In the genomic region with DNA sequence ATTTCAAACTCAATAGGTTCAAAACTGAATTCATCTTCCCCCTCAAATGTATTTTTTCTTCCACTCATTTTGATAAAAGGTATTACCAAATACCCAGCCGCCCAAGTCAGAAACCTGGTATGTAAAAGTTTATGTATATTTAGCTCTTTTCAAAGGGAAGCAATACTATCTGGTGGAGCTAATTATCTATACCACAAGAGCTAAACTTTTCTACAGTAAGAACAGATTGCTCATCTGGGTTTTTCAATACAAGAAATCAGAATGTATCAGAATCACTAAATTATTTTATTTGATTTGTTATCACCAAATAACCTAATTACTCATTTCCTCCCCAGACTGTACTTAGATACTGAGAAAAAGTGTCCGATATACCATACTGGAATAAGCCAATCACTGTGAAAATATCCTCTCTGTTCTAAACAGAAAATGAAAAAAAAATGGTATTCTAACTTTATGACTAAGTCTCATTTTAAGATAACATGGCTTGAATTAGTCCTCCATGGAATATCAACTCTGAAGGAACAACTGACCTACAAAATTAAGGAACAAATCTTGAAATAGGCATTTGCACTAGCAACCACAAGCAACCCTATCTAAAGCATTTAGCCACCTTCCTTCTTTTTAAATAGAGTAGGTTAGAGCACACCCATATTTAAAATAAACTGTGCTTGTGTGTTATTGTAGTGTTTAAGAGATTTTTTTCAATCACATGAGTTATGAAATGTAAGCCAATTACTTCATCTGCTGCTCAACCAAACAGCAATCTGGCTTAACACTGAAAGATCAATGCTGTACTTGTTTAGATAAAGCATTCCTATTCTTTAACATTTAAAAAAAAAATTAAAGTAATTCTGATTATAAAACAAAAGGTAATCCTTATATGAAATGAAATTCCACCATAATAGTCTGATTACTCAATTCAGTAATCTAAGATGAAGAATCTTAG, we compare ENCODE assay signal across 19 cellular contexts. TPM values are rescaled to one million over a fixed set of nuclear protein-coding genes. Genes with fewer than 3 reads are reported as not detected.
DNase-seq lines count a peak whose midpoint lies in the region; ATAC-seq and TF ChIP-seq lines count a peak whose summit lies in the region.
"Had no signal": no experiment of that assay in that cellular context is flagged by ENCODE, and none has a peak within 500 bp of the region (broad histone marks: within the 10 kb centered on the region; RNA-seq: fewer than 3 reads in every experiment).

No MANE protein-coding gene starts in this region.

- no peak overlapping the region for H3K27ac Mint-ChIP-seq in MCF 10A (ENCODE audit: low read depth, unreplicated experiment)
- H3K27ac Mint-ChIP-seq: B cell; CD8-positive, alpha-beta T cell had no signal

- no peak for TF ChIP-seq CTCF in MCF 10A (IDR thresholded peaks at IDR 0.05; ENCODE audit: unreplicated experiment)
- no peak for TF ChIP-seq CTCF in mammary epithelial cell (conservative IDR thresholded peaks at IDR 0.05 in 1 of 2, IDR thresholded peaks at IDR 0.05 in 1 of 2; ENCODE audit: extremely low read depth in 1 of 2, insufficient read depth in 1 of 2, low read depth in 1 of 2, low read length in 2 of 2)
- TF ChIP-seq CTCF in astrocyte of the spinal cord (IDR thresholded peaks at IDR 0.05; ENCODE audit: low read depth, low read length) = no peak
- no peak for TF ChIP-seq CTCF in fibroblast of the aortic adventitia (IDR thresholded peaks at IDR 0.05; ENCODE audit: insufficient read depth, low read length)
- no peak for TF ChIP-seq CTCF in vagina (IDR thresholded peaks at IDR 0.05)

- no peak for TF ChIP-seq POLR2A in vagina (IDR thresholded peaks at IDR 0.05)

- no peaks in the 10 kb centered on the region for H3K9me3 Mint-ChIP-seq in MCF 10A (ENCODE audit: unreplicated experiment)
- H3K9me3 Mint-ChIP-seq: CD8-positive, alpha-beta T cell had no signal

- H3K4me1 Mint-ChIP-seq in MCF 10A (ENCODE audit: insufficient read depth, unreplicated experiment) = no peaks in the 10 kb centered on the region
- H3K4me1 Mint-ChIP-seq: B cell had no signal

- H3K27me3 Mint-ChIP-seq in MCF 10A (ENCODE audit: insufficient read depth, unreplicated experiment) = no peaks in the 10 kb centered on the region
- H3K27me3 Mint-ChIP-seq: B cell had no signal

- H3K79me2 ChIP-seq in mammary epithelial cell (ENCODE audit: insufficient read depth, low read length) = peaks cover 27% of the 10 kb centered on the region

- POLR2A ChIA-PET in MCF 10A (lab: Yijun Ruan, JAX) = interaction anchor here (1.3 kb wide), 1 partner anchor 12 kb away, joined by 3 read pairs; no protein-coding TSS in a partner anchor

- ATAC-seq in GM21423 (IDR thresholded peaks at IDR 0.05; ENCODE audit: unreplicated experiment) = no peak
- ATAC-seq: CD8-positive, alpha-beta T cell had no signal

- no peaks in the 10 kb centered on the region for H4K20me1 ChIP-seq in mammary epithelial cell (ENCODE audit: insufficient read depth, low read length)

- H3K27ac ChIP-seq in mammary epithelial cell (ENCODE audit: insufficient read depth, low read depth, low read length) (no peak overlapping the region), vagina (no peak overlapping the region)

- CTCF ChIA-PET in MCF 10A (lab: Yijun Ruan, JAX) (no interaction called here), mammary epithelial cell (lab: Charles Lee; ENCODE audit: low non-redundant PET) (no interaction called here)

- DNase-seq in MCF 10A (ENCODE audit: unreplicated experiment) = no peak
- no peak for DNase-seq in mammary epithelial cell
- peak; percentile 15 for DNase-seq in astrocyte of the spinal cord (ENCODE audit: low read depth, low spot score)
- peak; percentile 41 for DNase-seq in fibroblast of the aortic adventitia (ENCODE audit: low read depth)
- no peak for DNase-seq in activated gamma-delta T cell (lab: John Stamatoyannopoulos, UW)
- no peak for DNase-seq in vagina (ENCODE audit: extremely low spot score in 2 of 2)
- DNase-seq in effector CD8-positive, alpha-beta T cell (lab: John Stamatoyannopoulos, UW) = no peak
- DNase-seq: ACHN; CD8-positive, alpha-beta T cell; DND-41; GDM1; H7; NCI-H1417; NCI-H1930; NCI-H2171; NCI-H774; SHP77 had no signal

- H3K36me3 Mint-ChIP-seq in MCF 10A (ENCODE audit: insufficient read depth, unreplicated experiment) = peaks cover 66% of the 10 kb centered on the region

- no peak overlapping the region for H3K4me2 ChIP-seq in mammary epithelial cell (ENCODE audit: insufficient read depth, low read depth, low read length)

- dilution Hi-C loops in mammary epithelial cell (cut with HindIII; ENCODE audit: low sequenced_read_pairs) = no loop called here

- H3K4me3 ChIP-seq in mammary epithelial cell (replicated peaks in 1 of 3; ENCODE audit: insufficient read depth in 1 of 3, low read depth in 2 of 3, low read length in 3 of 3) = no peak overlapping the region
- no peak overlapping the region for H3K4me3 ChIP-seq in astrocyte of the spinal cord (ENCODE audit: low read depth, low read length)
- no peak overlapping the region for H3K4me3 ChIP-seq in fibroblast of the aortic adventitia (ENCODE audit: low read depth, low read length)
- H3K4me3 ChIP-seq in vagina = no peak overlapping the region

- H3K9ac ChIP-seq in mammary epithelial cell (ENCODE audit: insufficient read depth, low read length) = no peak overlapping the region

- H3K36me3 ChIP-seq in mammary epithelial cell (ENCODE audit: insufficient read depth, low read length) = peaks cover 37% of the 10 kb centered on the region
- peaks cover 0 to 17% of the 10 kb centered on the region in 2 donors for H3K36me3 ChIP-seq in vagina

- H3K9me3 ChIP-seq in mammary epithelial cell (replicated peaks; ENCODE audit: insufficient read depth, low read length) (no peaks in the 10 kb centered on the region), vagina (no peaks in the 10 kb centered on the region)

- H3K27me3 ChIP-seq in mammary epithelial cell (ENCODE audit: insufficient read depth, low read length) = no peaks in the 10 kb centered on the region
- H3K27me3 ChIP-seq in vagina = no peaks in the 10 kb centered on the region

- intact Hi-C loops in MCF 10A (cut with micrococcal nuclease) = no loop called here
- intact Hi-C loops in mammary epithelial cell (cut with micrococcal nuclease) = no loop called here
- intact Hi-C loops in vagina (cut with DNase I) = no loop called here

- no peaks in the 10 kb centered on the region for H3K4me1 ChIP-seq in mammary epithelial cell (ENCODE audit: insufficient read depth, low read length)
- no peaks in the 10 kb centered on the region for H3K4me1 ChIP-seq in vagina

- BruUV-seq in MCF 10A (replicated peaks; lab: Mats Ljungman, UMichigan) (TSS peak; percentile 5), mammary epithelial cell (replicated peaks; lab: Mats Ljungman, UMichigan) (no TSS peak)

- H2AFZ ChIP-seq in mammary epithelial cell (ENCODE audit: low read depth, low read length) = no peak overlapping the region

- WGBS in mammary epithelial cell (ENCODE audit: low coverage, missing lambda C conversion rate) = 93% methylated on average over 2 of the region's 2 CpGs

- H3K4me3 Mint-ChIP-seq in MCF 10A (ENCODE audit: unreplicated experiment) = no peak overlapping the region
- H3K4me3 Mint-ChIP-seq: B cell; CD8-positive, alpha-beta T cell had no signal

- in situ Hi-C loops in mammary epithelial cell (cut with MboI; ENCODE audit: low sequenced_read_pairs in 2 of 2) (no loop called here), astrocyte of the spinal cord (cut with HindIII; ENCODE audit: low sequenced_read_pairs) (no loop called here)

RNA-seq across cellular contexts. Expression of gene RDX, which starts 34.9 kb away (rescaled TPM):
- total RNA-seq in MCF 10A (2022) (132 and 145 TPM in 2 replicates), mammary epithelial cell (100 to 1,000 TPM in 1 of 2 donors, 10 to 100 TPM in 1; 64.8 to 116 TPM), fibroblast of the aortic adventitia (ENCODE audit: low replicate concordance) (108 and 307 TPM in 2 replicates), vagina (55.0 TPM)
- 62.9 TPM for polyA plus RNA-seq in mammary epithelial cell
- 111 TPM for polyA minus RNA-seq in mammary epithelial cell

Comparison
In these comparisons a context has a peak if more than half of its experiments do, and no peak if none do; other contexts are left out.
1. DNase-seq: peak in astrocyte of the spinal cord (single experiment) and fibroblast of the aortic adventitia (single experiment); none in MCF 10A (single experiment), mammary epithelial cell (single experiment), activated gamma-delta T cell (single experiment), vagina (0 of 2) and effector CD8-positive, alpha-beta T cell (single experiment).